8 cellular contexts compared by ENCODE assay signal in the genomic region with DNA sequence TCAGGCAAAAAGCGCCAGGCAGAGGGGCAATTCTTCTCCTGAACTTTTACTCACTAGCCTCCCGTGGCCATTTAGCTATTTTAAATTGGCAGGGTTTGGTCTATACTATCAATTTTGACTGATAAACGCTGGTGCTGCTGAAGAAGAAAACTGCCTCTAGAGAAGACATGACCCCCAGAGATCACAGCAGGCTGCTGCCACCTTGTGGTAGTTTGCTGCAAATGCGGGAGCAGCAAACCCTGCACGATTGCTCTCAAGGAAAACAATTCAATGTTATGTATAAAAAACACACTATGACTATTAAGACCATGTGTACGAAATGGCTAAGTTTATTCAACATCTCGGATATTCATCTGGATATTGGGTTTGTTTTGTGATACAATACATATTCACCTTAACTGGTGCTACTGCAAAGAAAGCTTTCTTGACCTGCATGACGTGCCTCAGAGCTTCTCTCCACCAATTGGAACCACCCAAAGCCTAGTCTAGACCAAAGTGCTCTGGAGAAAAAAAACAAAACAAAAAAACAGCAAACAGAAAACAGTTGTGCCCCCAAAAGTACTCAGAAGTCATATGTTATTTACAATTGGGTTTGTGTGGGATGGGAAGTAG. TPM values are rescaled to one million over a fixed set of nuclear protein-coding genes. Genes with fewer than 3 reads are reported as not detected.
DNase-seq lines count a peak whose midpoint lies in the region; ATAC-seq and TF ChIP-seq lines count a peak whose summit lies in the region.

No MANE protein-coding gene starts in this region.

- ATAC-seq in GM19035 (IDR thresholded peaks at IDR 0.05; ENCODE audit: unreplicated experiment), result peak; percentile 69
- peak; percentile 60 for ATAC-seq in HG03457 (IDR thresholded peaks at IDR 0.05; ENCODE audit: unreplicated experiment)

- no peaks in the 10 kb centered on the region for H3K27me3 Mint-ChIP-seq in activated T-cell treated with anti-CD3 and anti-CD28 coated beads, Interleukin-2, amount 50 U/mL, for 24 hours

- peak overlapping the region; percentile 67 for H3K27ac Mint-ChIP-seq in activated T-cell treated with anti-CD3 and anti-CD28 coated beads, Interleukin-2, amount 50 U/mL, for 24 hours

- H3K4me1 Mint-ChIP-seq in activated T-cell treated with anti-CD3 and anti-CD28 coated beads, Interleukin-2, amount 50 U/mL, for 24 hours (ENCODE audit: low read depth), result peaks cover 6% of the 10 kb centered on the region

- H3K9me3 Mint-ChIP-seq in activated T-cell treated with anti-CD3 and anti-CD28 coated beads, Interleukin-2, amount 50 U/mL, for 24 hours, result no peaks in the 10 kb centered on the region

- H3K4me2 ChIP-seq in osteoblast (ENCODE audit: insufficient read depth, low read length), result no peak overlapping the region

- no peak for TF ChIP-seq POLR2A in thyroid gland (IDR thresholded peaks at IDR 0.05)

- H3K4me1 ChIP-seq in osteoblast (ENCODE audit: insufficient read depth, low read length) (peaks cover 10% of the 10 kb centered on the region), thyroid gland (no peaks in the 10 kb centered on the region)

- H3K9me3 ChIP-seq in osteoblast (ENCODE audit: low read depth, low read length), result no peaks in the 10 kb centered on the region
- no peaks in the 10 kb centered on the region for H3K9me3 ChIP-seq in thyroid gland

- peaks cover 96% of the 10 kb centered on the region for H3K36me3 Mint-ChIP-seq in activated T-cell treated with anti-CD3 and anti-CD28 coated beads, Interleukin-2, amount 50 U/mL, for 24 hours (ENCODE audit: low read depth)

- H3K27ac ChIP-seq in osteoblast (ENCODE audit: low read depth, low read length) (no peak overlapping the region), thyroid gland (no peak overlapping the region)

- no peaks in the 10 kb centered on the region for H3K79me2 ChIP-seq in osteoblast (ENCODE audit: insufficient read depth, low read length)

- TF ChIP-seq CTCF in fibroblast of mammary gland (conservative IDR thresholded peaks at IDR 0.05; ENCODE audit: control insufficient read depth, insufficient read depth, low read depth, low read length) (peak; percentile 99), osteoblast (IDR thresholded peaks at IDR 0.05; ENCODE audit: extremely low read depth, low read depth, low read length) (peak; percentile 99), thyroid gland (IDR thresholded peaks at IDR 0.05) (peak; percentile 77 to 97 (median 82))

- H3K27me3 ChIP-seq in osteoblast (ENCODE audit: insufficient read depth, low read length) (no peaks in the 10 kb centered on the region), thyroid gland (no peaks in the 10 kb centered on the region)

- 35 to 39% methylated on average over 8 of the region's 8 CpGs for WGBS in thyroid gland, 2 donors

- H3K36me3 ChIP-seq in osteoblast (ENCODE audit: insufficient read depth, low read length), result peaks cover 39% of the 10 kb centered on the region
- peaks cover 20 to 28% of the 10 kb centered on the region in 2 donors for H3K36me3 ChIP-seq in thyroid gland

- DNase-seq in CD1c-positive myeloid dendritic cell (ENCODE audit: extremely low spot score) (peak; percentile 61), OCI-M2 (lab: John Stamatoyannopoulos, UW; ENCODE audit: unreplicated experiment) (peak; percentile 34), fibroblast of mammary gland (ENCODE audit: low read depth) (peak; percentile 72), osteoblast (ENCODE audit: insufficient read length, low spot score, missing footprints) (peak; percentile 72), thyroid gland (peak; percentile 50 to 66)
- peak; percentile 79 for DNase-seq in activated T-cell treated with anti-CD3 and anti-CD28 coated beads, Interleukin-2, amount 50 U/mL, for 24 hours

- no peaks in the 10 kb centered on the region for H4K20me1 ChIP-seq in osteoblast (ENCODE audit: insufficient read depth, low read length)

- no peak overlapping the region for H3K4me3 Mint-ChIP-seq in activated T-cell treated with anti-CD3 and anti-CD28 coated beads, Interleukin-2, amount 50 U/mL, for 24 hours

- intact Hi-C loops in thyroid gland (cut with DNase I), result no loop called here

- H3K4me3 ChIP-seq in fibroblast of mammary gland (ENCODE audit: control insufficient read depth, low read depth, low read length), result no peak overlapping the region
- no peak overlapping the region for H3K4me3 ChIP-seq in osteoblast (ENCODE audit: insufficient read depth, low read length)
- H3K4me3 ChIP-seq in thyroid gland (replicated peaks in 1 of 3), result no peak overlapping the region

- no peak overlapping the region for H2AFZ ChIP-seq in osteoblast (ENCODE audit: low read length)

RNA-seq across cellular contexts. Expression of gene IL17F, which starts 19.5 kb away (rescaled TPM):
- total RNA-seq in osteoblast (not detected in 2 replicates), thyroid gland (not detected)

RNA-seq across cellular contexts. Expression of gene MCM3, which starts 20.7 kb away (rescaled TPM):
- total RNA-seq in osteoblast (19.2 and 19.4 TPM in 2 replicates), thyroid gland (10 to 100 TPM; 26.1 to 44.5 (median 34.3) TPM)
